Comparison of ENCODE assay signal across 9 cellular contexts in genomic region chr15:68431037-68431791, GRCh38. TPM values are rescaled to one million over a fixed set of nuclear protein-coding genes. Genes with fewer than 3 reads are reported as not detected.
DNase-seq lines count a peak whose midpoint lies in the region; ATAC-seq and TF ChIP-seq lines count a peak whose summit lies in the region.
"Had no signal": no experiment of that assay in that cellular context is flagged by ENCODE, and none has a peak within 500 bp of the region (broad histone marks: within the 10 kb centered on the region; RNA-seq: fewer than 3 reads in every experiment).

No MANE protein-coding gene starts in this region.

- no peaks in the 10 kb centered on the region for H3K9me3 Mint-ChIP-seq in activated CD4-positive, alpha-beta memory T cell treated with anti-CD3 and anti-CD28 coated beads for 36 hours

- H3K27ac ChIP-seq in osteoblast (ENCODE audit: low read depth, low read length): peak overlapping the region; percentile 89

- H3K9me3 ChIP-seq in BE2C (no peaks in the 10 kb centered on the region), osteoblast (ENCODE audit: low read depth, low read length) (no peaks in the 10 kb centered on the region)

- H2AFZ ChIP-seq in osteoblast (ENCODE audit: low read length): peak overlapping the region; percentile 31

- H3K27me3 ChIP-seq in BE2C (peaks cover 9% of the 10 kb centered on the region; the same call in 1 of the 2 replicates), osteoblast (ENCODE audit: insufficient read depth, low read length) (peaks cover 16% of the 10 kb centered on the region)

- peaks cover 57% of the 10 kb centered on the region for H3K79me2 ChIP-seq in osteoblast (ENCODE audit: insufficient read depth, low read length)

- H3K36me3 ChIP-seq in BE2C (no peaks in the 10 kb centered on the region), osteoblast (ENCODE audit: insufficient read depth, low read length) (peaks cover 16% of the 10 kb centered on the region)

- TF ChIP-seq CTCF in BE2C (IDR thresholded peaks at IDR 0.05; ENCODE audit: low read depth, low read length): no peak
- no peak for TF ChIP-seq CTCF in osteoblast (IDR thresholded peaks at IDR 0.05; ENCODE audit: extremely low read depth, low read depth, low read length)

- H3K27me3 Mint-ChIP-seq in activated CD4-positive, alpha-beta memory T cell treated with anti-CD3 and anti-CD28 coated beads for 36 hours: peaks cover 27% of the 10 kb centered on the region

- H3K36me3 Mint-ChIP-seq in activated CD4-positive, alpha-beta memory T cell treated with anti-CD3 and anti-CD28 coated beads for 36 hours: no peaks in the 10 kb centered on the region
- H3K36me3 Mint-ChIP-seq: activated naive CD8-positive, alpha-beta T cell had no signal

- H3K4me1 Mint-ChIP-seq in activated CD4-positive, alpha-beta memory T cell treated with anti-CD3 and anti-CD28 coated beads for 36 hours (ENCODE audit: low read depth): no peaks in the 10 kb centered on the region

- DNase-seq in BE2C (no peak), RPMI7951 (ENCODE audit: low read depth) (peak; percentile 21), cardiac septum (ENCODE audit: low spot score) (peak; percentile 74), osteoblast (ENCODE audit: insufficient read length, low spot score, missing footprints) (peak; percentile 82), HT-29 (ENCODE audit: low spot score) (no peak), T1000 (lab: John Stamatoyannopoulos, UW) (no peak)
- DNase-seq in activated CD4-positive, alpha-beta memory T cell treated with anti-CD3 and anti-CD28 coated beads for 36 hours: no peak

- H3K4me3 Mint-ChIP-seq in activated CD4-positive, alpha-beta memory T cell treated with anti-CD3 and anti-CD28 coated beads for 36 hours: no peak overlapping the region
- H3K4me3 Mint-ChIP-seq: activated naive CD8-positive, alpha-beta T cell had no signal

- H3K4me1 ChIP-seq in BE2C (no peaks in the 10 kb centered on the region; the same call in none of the 2 replicates), osteoblast (ENCODE audit: insufficient read depth, low read length) (peaks cover 44% of the 10 kb centered on the region)

- POLR2A ChIA-PET in activated CD4-positive, alpha-beta memory T cell treated with anti-CD3 and anti-CD28 coated beads for 36 hours (lab: Charles Lee): no interaction called here

- no peak overlapping the region for H3K27ac Mint-ChIP-seq in activated CD4-positive, alpha-beta memory T cell treated with anti-CD3 and anti-CD28 coated beads for 36 hours
- H3K27ac Mint-ChIP-seq: activated naive CD8-positive, alpha-beta T cell had no signal

- ATAC-seq in GM21576 (IDR thresholded peaks at IDR 0.05; ENCODE audit: unreplicated experiment): no peak

- H3K4me3 ChIP-seq in BE2C (ENCODE audit: low read depth, low read length) (peak overlapping the region; percentile 68), osteoblast (ENCODE audit: insufficient read depth, low read length) (peak overlapping the region; percentile 98)

- intact Hi-C loops in cardiac septum (cut with DNase I): no loop called here
- intact Hi-C loops in activated CD4-positive, alpha-beta memory T cell treated with anti-CD3 and anti-CD28 coated beads for 36 hours (cut with micrococcal nuclease): no loop called here

- CTCF ChIA-PET in activated CD4-positive, alpha-beta memory T cell treated with anti-CD3 and anti-CD28 coated beads for 36 hours (lab: Charles Lee): no interaction called here

- peak overlapping the region; percentile 94 for H3K4me2 ChIP-seq in osteoblast (ENCODE audit: insufficient read depth, low read length)

- peaks cover 45% of the 10 kb centered on the region for H4K20me1 ChIP-seq in osteoblast (ENCODE audit: insufficient read depth, low read length)

RNA-seq across cellular contexts. Expression of gene ITGA11, which starts 0.7 kb away (rescaled TPM):
- polyA plus RNA-seq in BE2C (2012; ENCODE audit: insufficient read depth, insufficient read length, low read depth): 3.9 TPM
- total RNA-seq in RPMI7951 (2014; rRNA removed; shearing (Covaris generic)): 90.7 and 102 TPM in 2 replicates
- total RNA-seq in cardiac septum (9.3 TPM), osteoblast (567 and 697 TPM in 2 replicates)
- not detected in 2 replicates for total RNA-seq in HT-29 (2014; rRNA removed; shearing (Covaris generic))
- under 1 TPM; 0.56 to 0.59 TPM for total RNA-seq in activated CD4-positive, alpha-beta memory T cell treated with anti-CD3 and anti-CD28 coated beads for 36 hours

Comparison
In these comparisons a context has a peak if more than half of its experiments do, and no peak if none do; other contexts are left out.
1. DNase-seq: peak in RPMI7951 (single experiment), cardiac septum (single experiment) and osteoblast (single experiment); none in BE2C (single experiment), HT-29 (single experiment), activated CD4-positive, alpha-beta memory T cell treated with anti-CD3 and anti-CD28 coated beads for 36 hours (single experiment) and T1000 (single experiment).